In genomic region chr10:42932735-42933453, GRCh38 we compare ENCODE assay signal across 7 cellular contexts.
DNase-seq lines count a peak whose midpoint lies in the region; ATAC-seq, FAIRE-seq and TF ChIP-seq lines count a peak whose summit lies in the region.

No MANE protein-coding gene starts in this region.

- no TSS peak for BruUV-seq in K562 (replicated peaks; lab: Mats Ljungman, UMichigan)

- H3K27ac ChIP-seq in K562 (ENCODE audit: extremely low read depth, low read depth, low read length) = no peak overlapping the region

- H4K20me1 ChIP-seq in K562 (replicated peaks; ENCODE audit: control insufficient read depth, insufficient read depth, low read length) = no peaks in the 10 kb centered on the region; the same call in 1 of the 2 replicates

- no peaks in the 10 kb centered on the region for H3K9me3 ChIP-seq in K562 (replicated peaks; ENCODE audit: control insufficient read depth, insufficient read depth, low read depth, low read length)
- no peaks in the 10 kb centered on the region for H3K9me3 ChIP-seq in mucosa of descending colon

- DNase-seq in T-cell (peak; percentile 23 to 81 (median 60)), K562 (ENCODE audit: extremely low read depth in 1 of 4, low spot score in 3 of 4) (peak; percentile 28 to 78 (median 64)), mucosa of descending colon (peak in 1 of 3 donors; percentile 36), NCI-H2196 treated with DMSO at 0.1 percent for 48 hours (lab: John Stamatoyannopoulos, UW; ENCODE audit: unreplicated experiment) (no peak)
- peak; percentile 64 for DNase-seq in stimulated activated naive CD8-positive, alpha-beta T cell treated with anti-CD3 and anti-CD28 coated beads, Interleukin-15, Interleukin-2, amounts not matched to agents 100 U/mL and 50 U/mL, for 24 hours

- peak overlapping the region in 1 of 2 donors; percentile 60 for H3K27ac Mint-ChIP-seq in T-cell

- H3K27me3 Mint-ChIP-seq in T-cell = peaks cover 6 to 68% of the 10 kb centered on the region in 2 donors

- intact Hi-C loops in K562 (cut with micrococcal nuclease) = no loop called here
- intact Hi-C loops in mucosa of descending colon (cut with DNase I, micrococcal nuclease) = no loop called here

- H3K4me1 ChIP-seq in K562 (replicated peaks in 1 of 2; ENCODE audit: control insufficient read depth in 2 of 2, insufficient read depth in 2 of 2, low read length in 2 of 2) = peaks cover 0 to 14% of the 10 kb centered on the region in 2 experiments; a peak in 1 of 5 replicates
- peaks cover 11% of the 10 kb centered on the region for H3K4me1 ChIP-seq in mucosa of descending colon (ENCODE audit: low read depth)

- peaks cover 14 to 17% (median 16%) of the 10 kb centered on the region in 3 donors for H3K4me1 Mint-ChIP-seq in T-cell

- H3K4me3 ChIP-seq in K562 = no peak overlapping the region
- H3K4me3 ChIP-seq in mucosa of descending colon = no peak overlapping the region

- no peak overlapping the region for H2AFZ ChIP-seq in K562 (ENCODE audit: low read depth, low read length)

- TF ChIP-seq RAD21 in K562 (CRISPR knock-in tag; conservative IDR thresholded peaks at IDR 0.05 in 1 of 2, IDR thresholded peaks at IDR 0.05 in 1 of 2) = no peak

- TF ChIP-seq CTCF in K562 (IDR thresholded peaks at IDR 0.05 in 2 of 3, conservative IDR thresholded peaks at IDR 0.05 in 1 of 3; ENCODE audit: insufficient read depth in 2 of 3, low read depth in 1 of 3, low read length in 3 of 3) (no peak), mucosa of descending colon (IDR thresholded peaks at IDR 0.05) (no peak)

- H3K4me2 ChIP-seq in K562 (ENCODE audit: insufficient read depth, low read length) = no peak overlapping the region

- no peaks in the 10 kb centered on the region for H3K36me3 Mint-ChIP-seq in T-cell

- 36% methylated on average over 29 of the region's 45 CpGs for WGBS in K562 (ENCODE audit: insufficient coverage, low coverage, missing lambda C conversion rate)

- TF ChIP-seq POLR2A in K562 (conservative IDR thresholded peaks at IDR 0.05) = no peak

- no peaks in the 10 kb centered on the region for H3K9me1 ChIP-seq in K562 (ENCODE audit: control insufficient read depth, insufficient read depth, low read length)

- in situ Hi-C loops in K562 (cut with MboI) = no loop called here

- H3K9me3 Mint-ChIP-seq in T-cell = no peaks in the 10 kb centered on the region

- no peaks in the 10 kb centered on the region for H3K79me2 ChIP-seq in K562 (ENCODE audit: control insufficient read depth, insufficient read depth, low read length)

- H3K9ac ChIP-seq in K562 (ENCODE audit: insufficient read depth in 1 of 2, low read depth in 2 of 2, low read length in 2 of 2) = no peak overlapping the region

- H3K4me3 Mint-ChIP-seq in T-cell = peak overlapping the region; percentile 74 to 91 (median 74)

- TF ChIP-seq EP300 in K562 (IDR thresholded peaks at IDR 0.05; ENCODE audit: low read length) = no peak

- H3K36me3 ChIP-seq in K562 (ENCODE audit: control insufficient read depth, insufficient read depth, low read length) (no peaks in the 10 kb centered on the region), mucosa of descending colon (ENCODE audit: low read depth) (no peaks in the 10 kb centered on the region)

- FAIRE-seq in K562 (lab: Jason Lieb, UNC) = no peak

- peaks cover 0 to 50% of the 10 kb centered on the region in 2 experiments; a peak in 2 of 5 replicates for H3K27me3 ChIP-seq in K562 (ENCODE audit: control insufficient read depth in 2 of 2, insufficient read depth in 2 of 2, low read length in 2 of 2)

- POLR2A ChIA-PET in T-cell (lab: Charles Lee) = no interaction called here
- POLR2A ChIA-PET in K562 (lab: Yijun Ruan, JAX) = interaction anchor here (0.6 kb wide), 1 partner anchor 7 kb away, joined by 3 read pairs; no protein-coding TSS in a partner anchor

- CTCF ChIA-PET in T-cell (lab: Charles Lee) (no interaction called here), K562 (lab: Yijun Ruan, JAX; ENCODE audit: low intra/inter-chr PET ratio) (no interaction called here)

- peak; percentile 50 to 73 (median 69) for ATAC-seq in T-cell (replicated peaks in 1 of 4)
- peak; percentile 89 for ATAC-seq in K562
- ATAC-seq in mucosa of descending colon = peak; percentile 51
- peak; percentile 32 for ATAC-seq in stimulated activated naive CD8-positive, alpha-beta T cell treated with anti-CD3 and anti-CD28 coated beads, Interleukin-15, Interleukin-2, amounts not matched to agents 100 U/mL and 50 U/mL, for 24 hours
- no peak for ATAC-seq in GM19324 (IDR thresholded peaks at IDR 0.05; ENCODE audit: low FRiP score, unreplicated experiment)
- no peak for ATAC-seq in GM19023 (IDR thresholded peaks at IDR 0.05; ENCODE audit: unreplicated experiment)

TF ChIP-seq in K562, 482 proteins besides CTCF, POLR2A, EP300 and RAD21:
- TF ChIP-seq U2AF1 (optimal IDR thresholded peaks at IDR 0.05; ENCODE audit: low read depth, low read length) = no peak

Comparison
In these comparisons a context has a peak if more than half of its experiments do, and no peak if none do; other contexts are left out.
1. ATAC-seq: peak in T-cell (4 of 4), K562 (single experiment), mucosa of descending colon (single experiment) and stimulated activated naive CD8-positive, alpha-beta T cell treated with anti-CD3 and anti-CD28 coated beads, Interleukin-15, Interleukin-2, amounts not matched to agents 100 U/mL and 50 U/mL, for 24 hours (single experiment); none in GM19324 (single experiment) and GM19023 (single experiment).